Comparison of ENCODE assay signal across 8 cellular contexts in genomic region chr19:54137114-54137912, GRCh38. TPM values are rescaled to one million over a fixed set of nuclear protein-coding genes. Genes with fewer than 3 reads are reported as not detected.
A peak's percentile ranks its signal among the peaks of the same experiment; 100 is the strongest.
DNase-seq lines count a peak whose midpoint lies in the region; ATAC-seq lines count a peak whose summit lies in the region.

TSS of gene CNOT3 (plus strand) at chr19:54137762. CDS start at chr19:54142979, 5,217 bp downstream.

- peak within 1 kb of the TSS; percentile 76 for H3K4me3 ChIP-seq in rectal smooth muscle tissue (ENCODE audit: low read length)
- peak within 1 kb of the TSS; percentile 84 to 87 for H3K4me3 ChIP-seq in aorta (ENCODE audit: low read length in 2 of 2)

- H3K4me1 ChIP-seq in rectal smooth muscle tissue (ENCODE audit: control insufficient read depth, insufficient read depth, low read length): peaks cover 10% of the 10 kb centered on the region
- no peaks in the 10 kb centered on the region for H3K4me1 ChIP-seq in aorta (ENCODE audit: control insufficient read depth in 1 of 2, insufficient read depth in 2 of 2, low read length in 2 of 2)

- H3K27me3 ChIP-seq in rectal smooth muscle tissue (ENCODE audit: control insufficient read depth, insufficient read depth, low read length) (no peaks in the 10 kb centered on the region), aorta (ENCODE audit: control insufficient read depth in 1 of 2, insufficient read depth in 2 of 2, low read length in 1 of 2) (no peaks in the 10 kb centered on the region)

- H3K27ac ChIP-seq in rectal smooth muscle tissue (ENCODE audit: low read depth, low read length) (peak within 1 kb of the TSS; percentile 92), aorta (ENCODE audit: low read depth in 1 of 2, low read length in 2 of 2) (peak within 1 kb of the TSS; percentile 59 to 77)

- DNase-seq in NCI-H2081 (lab: John Stamatoyannopoulos, UW) (peak; percentile 100), T1000 (lab: John Stamatoyannopoulos, UW) (peak; percentile 100), astrocyte of the hippocampus (ENCODE audit: low read depth, low spot score) (peak; percentile 100), hepatic stellate cell (ENCODE audit: low spot score) (peak; percentile 100), aorta (peak; percentile 99 to 100)

- H3K36me3 ChIP-seq in rectal smooth muscle tissue (ENCODE audit: control insufficient read depth, insufficient read depth, low read length) (no peaks in the 10 kb centered on the region), aorta (ENCODE audit: control insufficient read depth in 1 of 2, insufficient read depth in 2 of 2, low read length in 1 of 2) (no peaks in the 10 kb centered on the region)

- intact Hi-C loops in aorta (cut with DNase I): loop anchor here in 1 of 2 donors (1.0 to 2.0 kb wide), 4 partner anchors 22 to 63 kb away; partner anchors contain the start of genes LENG1, PRPF31, RPS9 and TFPT

- ATAC-seq in GM18508 (IDR thresholded peaks at IDR 0.05; ENCODE audit: insufficient read depth, unreplicated experiment) (peak; percentile 68), HG03025 (IDR thresholded peaks at IDR 0.05; ENCODE audit: low FRiP score, unreplicated experiment) (peak; percentile 77), aorta (ENCODE audit: low FRiP score) (peak; percentile 97)

- peak within 1 kb of the TSS; percentile 73 for H3K9ac ChIP-seq in rectal smooth muscle tissue (ENCODE audit: low read length)

- no peaks in the 10 kb centered on the region for H3K9me3 ChIP-seq in aorta (ENCODE audit: control insufficient read depth, low read length)

- WGBS in aorta, 2 donors: 0 to 1% methylated on average over 63 of the region's 63 CpGs

RNA-seq across cellular contexts. Expression of gene CNOT3, which starts in this region (rescaled TPM):
- total RNA-seq in aorta: 10 to 100 TPM; 33.5 to 35.9 TPM
- 10 to 100 TPM; 10.4 to 54.4 TPM for polyA plus RNA-seq in aorta

Comparison
In these comparisons a context has a peak if more than half of its experiments do, and no peak if none do; other contexts are left out.
1. Peak in every context shown above with its lines: DNase-seq, ATAC-seq, H3K4me3 ChIP-seq and H3K27ac ChIP-seq.